ENCODE assay signal across 14 cellular contexts in genomic region chr11:117092951-117093590, GRCh38. TPM values are rescaled to one million over a fixed set of nuclear protein-coding genes. Genes with fewer than 3 reads are reported as not detected.
DNase-seq lines count a peak whose midpoint lies in the region; ATAC-seq lines count a peak whose summit lies in the region.
"Had no signal": no experiment of that assay in that cellular context is flagged by ENCODE, and none has a peak within 500 bp of the region (broad histone marks: within the 10 kb centered on the region; RNA-seq: fewer than 3 reads in every experiment).

No MANE protein-coding gene starts in this region.

- WGBS in aorta, 2 donors = 9 to 19% methylated on average over 5 of the region's 5 CpGs

- no peaks in the 10 kb centered on the region for H3K27me3 ChIP-seq in stomach smooth muscle (ENCODE audit: control insufficient read depth in 1 of 2, insufficient read depth in 2 of 2, low read length in 2 of 2)
- no peaks in the 10 kb centered on the region for H3K27me3 ChIP-seq in aorta (ENCODE audit: control insufficient read depth in 1 of 2, insufficient read depth in 2 of 2, low read length in 1 of 2)
- H3K27me3 ChIP-seq: testis had no signal

- ATAC-seq in activated CD4-positive, CD25-positive, alpha-beta regulatory T cell treated with anti-CD3 and anti-CD28 coated beads, Interleukin-2, amount 50 U/mL, for 24 hours = peak; percentile 67 to 82
- ATAC-seq in HG03432 (IDR thresholded peaks at IDR 0.05; ENCODE audit: unreplicated experiment) = peak; percentile 41
- no peak for ATAC-seq in aorta (ENCODE audit: low FRiP score)

- DNase-seq in activated CD4-positive, CD25-positive, alpha-beta regulatory T cell (lab: John Stamatoyannopoulos, UW) = no peak
- no peak for DNase-seq in OCI-M2 (lab: John Stamatoyannopoulos, UW; ENCODE audit: unreplicated experiment)
- DNase-seq in aorta = no peak
- DNase-seq in SKM-1 (lab: John Stamatoyannopoulos, UW; ENCODE audit: unreplicated experiment) = no peak
- DNase-seq: activated CD4-positive, alpha-beta T cell treated with anti-CD3 and anti-CD28 coated beads, Interleukin-2, amount 50 U/mL, for 4 hours; GM23248; SIG-M5; stimulated activated CD4-positive, alpha-beta T cell treated with anti-CD3 and anti-CD28 coated beads, Interleukin-2, amount 100 ng/mL, for 48 hours; testis had no signal

- H3K9ac ChIP-seq in stomach smooth muscle (ENCODE audit: low read length in 2 of 2) = no peak overlapping the region
- H3K9ac ChIP-seq: GM23248 had no signal

- peaks cover 30% of the 10 kb centered on the region for H3K4me1 ChIP-seq in stomach smooth muscle (ENCODE audit: control insufficient read depth, insufficient read depth, low read length)
- peaks cover 1 to 4% of the 10 kb centered on the region in 2 donors for H3K4me1 ChIP-seq in aorta (ENCODE audit: control insufficient read depth in 1 of 2, insufficient read depth in 2 of 2, low read length in 2 of 2)

- H3K36me3 ChIP-seq in stomach smooth muscle (ENCODE audit: control insufficient read depth in 2 of 2, insufficient read depth in 2 of 2, low read length in 2 of 2) (no peaks in the 10 kb centered on the region), aorta (ENCODE audit: control insufficient read depth in 1 of 2, insufficient read depth in 2 of 2, low read length in 1 of 2) (no peaks in the 10 kb centered on the region)

- H3K27ac ChIP-seq in cingulate gyrus (ENCODE audit: low read depth, low read length) (peak overlapping the region; percentile 35), stomach smooth muscle (ENCODE audit: low read length) (peak overlapping the region; percentile 62), aorta (ENCODE audit: low read depth in 1 of 2, low read length in 2 of 2) (peak overlapping the region in 1 of 2 donors; percentile 21)
- H3K27ac ChIP-seq: 22Rv1, GM23248, testis had no signal

- H3K4me3 ChIP-seq in stomach smooth muscle (ENCODE audit: low read length in 2 of 2) (no peak overlapping the region), aorta (ENCODE audit: low read length in 2 of 2) (no peak overlapping the region)
- H3K4me3 ChIP-seq: GM23248, testis had no signal

- intact Hi-C loops in aorta (cut with DNase I) = loop anchor here in 1 of 2 donors (10.0 kb wide), 1 partner anchor 108 kb away; no protein-coding TSS in a partner anchor

- H3K9me3 ChIP-seq in stomach smooth muscle (ENCODE audit: control insufficient read depth in 2 of 2, low read length in 2 of 2) (no peaks in the 10 kb centered on the region), aorta (ENCODE audit: control insufficient read depth, low read length) (no peaks in the 10 kb centered on the region)
- H3K9me3 ChIP-seq: testis had no signal

RNA-seq across cellular contexts. Expression of gene SIK3, which starts 5.2 kb away (rescaled TPM):
- 10 to 100 TPM; 59.2 to 64.2 TPM for total RNA-seq in aorta
- polyA plus RNA-seq in aorta = 10 to 100 TPM in 1 of 2 donors, 1 to 10 TPM in 1; 6.4 to 18.8 TPM

RNA-seq across cellular contexts. Expression of gene PAFAH1B2, which starts 51.0 kb away (rescaled TPM):
- total RNA-seq in aorta = 10 to 100 TPM; 69.9 to 73.5 TPM
- polyA plus RNA-seq in aorta = 10 to 100 TPM; 18.2 to 20.5 TPM
